ENCODE assay signal across 27 cellular contexts in the genomic region with DNA sequence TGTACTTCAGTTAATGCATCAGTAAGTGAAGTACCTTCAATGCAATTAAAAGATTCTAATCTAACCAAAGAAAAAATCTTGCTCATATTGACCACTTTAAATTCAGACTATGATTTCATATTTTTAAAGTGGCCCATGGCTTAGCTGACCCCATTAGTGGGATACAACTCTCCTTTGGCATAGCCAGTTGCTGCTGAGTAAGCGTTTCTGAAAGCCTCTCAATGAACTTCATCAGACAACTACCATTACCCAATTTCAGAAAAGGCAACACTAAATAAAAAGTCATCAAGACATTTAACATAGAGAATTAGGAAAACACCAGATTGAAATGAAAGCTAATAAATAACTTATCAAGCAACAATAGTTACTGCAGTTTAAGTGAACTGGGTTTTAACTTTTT. TPM values are rescaled to one million over a fixed set of nuclear protein-coding genes. Genes with fewer than 3 reads are reported as not detected.
"Had no signal": no experiment of that assay in that cellular context is flagged by ENCODE, and none has a peak within 500 bp of the region (broad histone marks: within the 10 kb centered on the region; RNA-seq: fewer than 3 reads in every experiment).

No MANE protein-coding gene starts in this region.

- H3K36me3 ChIP-seq: colonic mucosa, esophagus squamous epithelium, gastrocnemius medialis, heart right ventricle, left lung, lower lobe of right lung had no signal

- H3K4me1 ChIP-seq: colonic mucosa, esophagus squamous epithelium, gastrocnemius medialis, heart right ventricle, left lung, lower lobe of right lung had no signal

- H3K9me3 ChIP-seq: colonic mucosa, esophagus squamous epithelium, gastrocnemius medialis, heart right ventricle, left lung, lower lobe of right lung, mucosa of descending colon had no signal

- H3K4me3 ChIP-seq: colonic mucosa, esophagus squamous epithelium, gastrocnemius medialis, heart right ventricle, left lung, lower lobe of right lung, mucosa of descending colon had no signal

- H3K27ac ChIP-seq: colonic mucosa, epithelial cell of prostate, esophagus squamous epithelium, gastrocnemius medialis, heart right ventricle, left lung, lower lobe of right lung had no signal

- ATAC-seq: effector memory CD8-positive, alpha-beta T cell; esophagus mucosa; gastrocnemius medialis; heart right ventricle; left cardiac atrium; left lung; left ventricle myocardium superior; lower lobe of right lung; mucosa of descending colon had no signal

- H3K27me3 ChIP-seq: colonic mucosa, esophagus squamous epithelium, gastrocnemius medialis, heart right ventricle, left lung had no signal

- DNase-seq: colonic mucosa; cortex of kidney; effector CD8-positive, alpha-beta T cell; effector memory CD8-positive, alpha-beta T cell; endodermal cell; erythroblast; esophagus squamous epithelium; foreskin fibroblast; foreskin melanocyte; gastrocnemius medialis; glutamatergic neuron; head of caudate nucleus; heart right ventricle; hippocampal formation; left cardiac atrium; left lung; left ventricle myocardium superior; lower lobe of right lung; mesenchymal stem cell; mucosa of descending colon; naive B cell had no signal

- FAIRE-seq: islet of Langerhans, keratinocyte had no signal

RNA-seq across cellular contexts. Expression of gene CADM2, which starts 27.0 kb away (rescaled TPM):
- total RNA-seq: dermis microvascular lymphatic vessel endothelial cell, esophagus mucosa, glomerular endothelial cell had no signal
- polyA plus RNA-seq: keratinocyte had no signal
